In genomic region chr1:184743062-184743756, GRCh38 we compare ENCODE assay signal across 9 cellular contexts. TPM values are rescaled to one million over a fixed set of nuclear protein-coding genes. Genes with fewer than 3 reads are reported as not detected.
DNase-seq lines count a peak whose midpoint lies in the region; ATAC-seq and TF ChIP-seq lines count a peak whose summit lies in the region.
"Had no signal": no experiment of that assay in that cellular context is flagged by ENCODE, and none has a peak within 500 bp of the region (broad histone marks: within the 10 kb centered on the region; RNA-seq: fewer than 3 reads in every experiment).

No MANE protein-coding gene starts in this region.

- peak overlapping the region; percentile 68 for H3K27ac Mint-ChIP-seq in activated CD4-positive, alpha-beta T cell treated with anti-CD3 and anti-CD28 coated beads, Interleukin-2, amount 10 ng/mL, durations not matched to agents 24 days and 14 days
- H3K27ac Mint-ChIP-seq in natural killer cell = peak overlapping the region; percentile 53 to 83

- no peaks in the 10 kb centered on the region for H3K27me3 Mint-ChIP-seq in activated CD4-positive, alpha-beta T cell treated with anti-CD3 and anti-CD28 coated beads, Interleukin-2, amount 10 ng/mL, durations not matched to agents 24 days and 14 days
- H3K27me3 Mint-ChIP-seq in natural killer cell (ENCODE audit: low read depth in 2 of 2) = no peaks in the 10 kb centered on the region

- peaks cover 18% of the 10 kb centered on the region for H3K36me3 Mint-ChIP-seq in activated CD4-positive, alpha-beta T cell treated with anti-CD3 and anti-CD28 coated beads, Interleukin-2, amount 10 ng/mL, durations not matched to agents 24 days and 14 days (ENCODE audit: low read depth)
- no peaks in the 10 kb centered on the region for H3K36me3 Mint-ChIP-seq in natural killer cell

- intact Hi-C loops in activated CD4-positive, alpha-beta T cell treated with anti-CD3 and anti-CD28 coated beads, Interleukin-2, amount 10 ng/mL, durations not matched to agents 24 days and 14 days (cut with micrococcal nuclease) = loop anchor here (1.0 kb wide), 1 partner anchor 10 kb away; no protein-coding TSS in a partner anchor
- intact Hi-C loops in natural killer cell (cut with micrococcal nuclease) = no loop called here

- H3K4me3 Mint-ChIP-seq in activated CD4-positive, alpha-beta T cell treated with anti-CD3 and anti-CD28 coated beads, Interleukin-2, amount 10 ng/mL, durations not matched to agents 24 days and 14 days = peak overlapping the region; percentile 56
- peak overlapping the region; percentile 25 for H3K4me3 Mint-ChIP-seq in natural killer cell

- H3K9me3 Mint-ChIP-seq in activated CD4-positive, alpha-beta T cell treated with anti-CD3 and anti-CD28 coated beads, Interleukin-2, amount 10 ng/mL, durations not matched to agents 24 days and 14 days = no peaks in the 10 kb centered on the region
- no peaks in the 10 kb centered on the region for H3K9me3 Mint-ChIP-seq in natural killer cell

- DNase-seq in activated CD4-positive, alpha-beta T cell treated with anti-CD3 and anti-CD28 coated beads, Interleukin-2, amount 10 ng/mL, durations not matched to agents 24 days and 14 days = peak; percentile 74
- no peak for DNase-seq in activated CD4-positive, alpha-beta T cell treated with anti-CD3 and anti-CD28 coated beads, Interleukin-2, amount 50 U/mL, for 1 hour
- DNase-seq in SW480 (ENCODE audit: low spot score) (peak; percentile 30), natural killer cell (no peak), NCI-H510A treated with DMSO at 0.1 percent for 48 hours (lab: John Stamatoyannopoulos, UW) (no peak), HuH-7.5 (ENCODE audit: low spot score) (no peak), NCI-H1092 (lab: John Stamatoyannopoulos, UW) (no peak)

- peaks cover 25% of the 10 kb centered on the region for H3K4me1 Mint-ChIP-seq in activated CD4-positive, alpha-beta T cell treated with anti-CD3 and anti-CD28 coated beads, Interleukin-2, amount 10 ng/mL, durations not matched to agents 24 days and 14 days
- peaks cover 14 to 15% of the 10 kb centered on the region in 2 donors for H3K4me1 Mint-ChIP-seq in natural killer cell

- no peak for TF ChIP-seq CTCF in natural killer cell (IDR thresholded peaks at IDR 0.05)

- peak; percentile 50 for ATAC-seq in HG02678 (IDR thresholded peaks at IDR 0.05; ENCODE audit: unreplicated experiment)
- peak; percentile 87 to 97 (median 91) for ATAC-seq in natural killer cell
- ATAC-seq: A549 had no signal

RNA-seq across cellular contexts. Expression of gene EDEM3, which starts 11.4 kb away (rescaled TPM):
- 23.6 and 28.3 TPM in 2 replicates for total RNA-seq in activated CD4-positive, alpha-beta T cell treated with anti-CD3 and anti-CD28 coated beads, Interleukin-2, amount 10 ng/mL, durations not matched to agents 24 days and 14 days
- 10 to 100 TPM in 2 of 3 donors, 1 to 10 TPM in 1; 8.9 to 15.4 (median 15.1) TPM for total RNA-seq in natural killer cell

Comparison
In these comparisons a context has a peak if more than half of its experiments do, and no peak if none do; other contexts are left out.
1. DNase-seq: peak in activated CD4-positive, alpha-beta T cell treated with anti-CD3 and anti-CD28 coated beads, Interleukin-2, amount 10 ng/mL, durations not matched to agents 24 days and 14 days (single experiment) and SW480 (single experiment); none in activated CD4-positive, alpha-beta T cell treated with anti-CD3 and anti-CD28 coated beads, Interleukin-2, amount 50 U/mL, for 1 hour (single experiment), natural killer cell (single experiment), NCI-H510A treated with DMSO at 0.1 percent for 48 hours (single experiment), HuH-7.5 (single experiment) and NCI-H1092 (single experiment).